8 cellular contexts compared by ENCODE assay signal in genomic region chr6:117496383-117496990, GRCh38. TPM values are rescaled to one million over a fixed set of nuclear protein-coding genes. Genes with fewer than 3 reads are reported as not detected.
DNase-seq lines count a peak whose midpoint lies in the region; ATAC-seq, FAIRE-seq and TF ChIP-seq lines count a peak whose summit lies in the region.

No MANE protein-coding gene starts in this region.

- in situ Hi-C loops in brain microvascular endothelial cell (cut with HindIII; ENCODE audit: low pct_ligation_motif_present, low sequenced_read_pairs), result no loop called here

- peak; percentile 69 for ATAC-seq in GM18870 (IDR thresholded peaks at IDR 0.05; ENCODE audit: unreplicated experiment)
- ATAC-seq in HG02870 (IDR thresholded peaks at IDR 0.05; ENCODE audit: unreplicated experiment), result peak; percentile 34

- no peak for FAIRE-seq in urothelium cell line (lab: Jason Lieb, UNC)

- peak overlapping the region; percentile 91 for H3K27ac ChIP-seq in brain microvascular endothelial cell

- H3K27me3 ChIP-seq in brain microvascular endothelial cell (replicated peaks) (no peaks in the 10 kb centered on the region), MG63 (no peaks in the 10 kb centered on the region)

- TF ChIP-seq CTCF in brain microvascular endothelial cell (IDR thresholded peaks at IDR 0.05; ENCODE audit: low read depth, low read length, missing control alignments), result no peak

- H3K4me3 ChIP-seq in brain microvascular endothelial cell (ENCODE audit: low read depth, low read length), result no peak overlapping the region
- no peak overlapping the region for H3K4me3 ChIP-seq in MG63

- H3K9me3 ChIP-seq in MG63, result no peaks in the 10 kb centered on the region

- DNase-seq in brain microvascular endothelial cell (peak; percentile 72), renal cortical epithelial cell (ENCODE audit: low read depth) (peak; percentile 78), superior temporal gyrus (ENCODE audit: extremely low spot score) (no peak), A172 (ENCODE audit: low spot score) (no peak), urothelium cell line (ENCODE audit: low spot score) (no peak), MG63 (no peak)

- H3K36me3 ChIP-seq in brain microvascular endothelial cell (replicated peaks) (no peaks in the 10 kb centered on the region), MG63 (no peaks in the 10 kb centered on the region; the same call in none of the 2 replicates)

RNA-seq across cellular contexts. Expression of gene DCBLD1, which starts 14.0 kb away (rescaled TPM):
- total RNA-seq in renal cortical epithelial cell, result 20.2 and 21.2 TPM in 2 replicates
- 29.6 and 71.1 TPM in 2 replicates for total RNA-seq in A172 (2014; rRNA removed; shearing (Covaris generic))
- 20.9 and 34.8 TPM in 2 replicates for total RNA-seq in MG63 (2014; rRNA removed; shearing (Covaris generic); ENCODE audit: low replicate concordance)

Comparison
In these comparisons a context has a peak if more than half of its experiments do, and no peak if none do; other contexts are left out.
1. DNase-seq: peak in brain microvascular endothelial cell (single experiment) and renal cortical epithelial cell (single experiment); none in superior temporal gyrus (single experiment), A172 (single experiment), urothelium cell line (single experiment) and MG63 (single experiment).